ENCODE assay signal across 11 cellular contexts in genomic region chr16:69417537-69418199, GRCh38. TPM values are rescaled to one million over a fixed set of nuclear protein-coding genes. Genes with fewer than 3 reads are reported as not detected.
DNase-seq lines count a peak whose midpoint lies in the region; ATAC-seq and TF ChIP-seq lines count a peak whose summit lies in the region.
"Had no signal": no experiment of that assay in that cellular context is flagged by ENCODE, and none has a peak within 500 bp of the region (broad histone marks: within the 10 kb centered on the region; RNA-seq: fewer than 3 reads in every experiment).

No MANE protein-coding gene starts in this region.

- no peaks in the 10 kb centered on the region for H3K27me3 ChIP-seq in breast epithelium
- no peaks in the 10 kb centered on the region for H3K27me3 ChIP-seq in kidney epithelial cell (ENCODE audit: control insufficient read depth, insufficient read depth, low read length)

- no peaks in the 10 kb centered on the region for H3K4me1 ChIP-seq in breast epithelium

- no peak for TF ChIP-seq POLR2A in breast epithelium (IDR thresholded peaks at IDR 0.05)

- peak; percentile 66 for DNase-seq in LoVo (ENCODE audit: low spot score)
- peak in 1 of 2 donors; percentile 59 for DNase-seq in breast epithelium (ENCODE audit: low spot score in 2 of 2)
- DNase-seq in kidney epithelial cell (ENCODE audit: low read depth), result peak; percentile 49
- peak in 24 of 49 donors; percentile 7 to 73 (median 26) for DNase-seq in substantia nigra (lab: John Stamatoyannopoulos, UW)
- DNase-seq in COR-L47 (lab: John Stamatoyannopoulos, UW), result no peak
- no peak for DNase-seq in GM13976 (ENCODE audit: low spot score)
- DNase-seq: activated naive CD8-positive, alpha-beta T cell treated with anti-CD3 and anti-CD28 coated beads, Interleukin-2, amount 50 U/mL, for 24 hours; NCI-H1436 treated with DMSO at 0.1 percent for 48 hours had no signal

- intact Hi-C loops in breast epithelium (cut with DNase I; ENCODE audit: low total_unique reads), result no loop called here

- in situ Hi-C loops in GM13976 (cut with MboI; ENCODE audit: low sequenced_read_pairs, unreplicated experiment), result no loop called here

- no peak for TF ChIP-seq CTCF in breast epithelium (IDR thresholded peaks at IDR 0.05)
- TF ChIP-seq CTCF in kidney epithelial cell (IDR thresholded peaks at IDR 0.05; ENCODE audit: insufficient read depth, low read length, poor library complexity, severe bottlenecking), result no peak
- TF ChIP-seq CTCF in GM13976 (IDR thresholded peaks at IDR 0.05; ENCODE audit: borderline replicate concordance, control extremely low read depth, extremely low read depth, insufficient read depth, missing control alignments), result no peak

- H3K27ac ChIP-seq in breast epithelium (peak overlapping the region; percentile 68 to 76), substantia nigra (ENCODE audit: low read depth, low read length, poor library complexity, severe bottlenecking) (peak overlapping the region; percentile 35)

- no peaks in the 10 kb centered on the region for H3K36me3 ChIP-seq in breast epithelium
- H3K36me3 ChIP-seq in kidney epithelial cell (ENCODE audit: control insufficient read depth, insufficient read depth, low read length), result no peaks in the 10 kb centered on the region

- no peaks in the 10 kb centered on the region for H3K9me3 ChIP-seq in breast epithelium

- no peak for ATAC-seq in HG03095 (IDR thresholded peaks at IDR 0.05; ENCODE audit: unreplicated experiment)
- ATAC-seq in GM18858 (IDR thresholded peaks at IDR 0.05; ENCODE audit: unreplicated experiment), result no peak
- ATAC-seq: activated naive CD8-positive, alpha-beta T cell treated with anti-CD3 and anti-CD28 coated beads, Interleukin-2, amount 50 U/mL, for 24 hours; left lobe of liver had no signal

- H3K4me3 ChIP-seq in breast epithelium (no peak overlapping the region), kidney epithelial cell (ENCODE audit: low read depth, low read length) (no peak overlapping the region)

RNA-seq across cellular contexts. Expression of gene CYB5B, which starts 6.8 kb away (rescaled TPM):
- 10 to 100 TPM; 28.2 to 48.0 (median 34.7) TPM for total RNA-seq in breast epithelium
- 46.3 and 54.5 TPM in 2 replicates for total RNA-seq in kidney epithelial cell

RNA-seq across cellular contexts. Expression of gene TERF2, which starts 31.9 kb away (rescaled TPM):
- total RNA-seq in breast epithelium (10 to 100 TPM; 15.5 to 18.7 (median 18.0) TPM), kidney epithelial cell (10.2 and 11.0 TPM in 2 replicates)

Comparison
In these comparisons a context has a peak if more than half of its experiments do, and no peak if none do; other contexts are left out.
1. DNase-seq: peak in LoVo (single experiment) and kidney epithelial cell (single experiment); none in COR-L47 (single experiment) and GM13976 (single experiment).